31 cellular contexts compared by ENCODE assay signal in the genomic region with DNA sequence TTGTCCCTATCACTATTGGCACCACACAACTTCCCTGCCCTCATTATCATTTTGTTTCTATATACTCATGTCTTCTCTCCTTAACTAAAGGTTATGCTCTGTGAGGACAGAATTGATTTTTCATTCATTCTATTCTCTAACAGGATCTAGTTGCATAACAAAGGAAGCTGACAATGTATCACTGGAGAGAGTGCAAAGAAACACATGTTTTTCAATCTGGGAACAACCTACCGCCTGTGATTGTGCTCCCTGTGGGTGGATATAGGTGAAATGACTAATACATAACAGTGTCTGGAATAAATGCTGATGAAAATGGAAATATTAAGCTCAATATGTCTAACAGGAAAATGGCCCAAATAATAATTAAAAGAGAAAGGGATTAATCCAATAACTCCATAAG. TPM values are rescaled to one million over a fixed set of nuclear protein-coding genes. Genes with fewer than 3 reads are reported as not detected.
DNase-seq lines count a peak whose midpoint lies in the region; ATAC-seq, FAIRE-seq and TF ChIP-seq lines count a peak whose summit lies in the region.
"Had no signal": no experiment of that assay in that cellular context is flagged by ENCODE, and none has a peak within 500 bp of the region (broad histone marks: within the 10 kb centered on the region; RNA-seq: fewer than 3 reads in every experiment).

No MANE protein-coding gene starts in this region.

- no peak overlapping the region for H3K4me3 ChIP-seq in bronchial epithelial cell (ENCODE audit: low read depth, low read length)
- no peak overlapping the region for H3K4me3 ChIP-seq in foreskin fibroblast (ENCODE audit: low read depth in 1 of 2, low read length in 2 of 2)
- H3K4me3 ChIP-seq in subcutaneous abdominal adipose tissue (ENCODE audit: low read depth in 1 of 5, low read length in 5 of 5), result no peak overlapping the region
- H3K4me3 ChIP-seq: BLaER1 treated with 17β-estradiol and CSF1 and Interleukin-3, amounts not matched to agents 10 nM and 100 nM; colonic mucosa; PC-9; right atrium auricular region; stomach; thyroid gland had no signal

- H3K4me1 ChIP-seq in subcutaneous abdominal adipose tissue (ENCODE audit: control insufficient read depth in 5 of 5, insufficient read depth in 5 of 5, low read length in 5 of 5), result peaks cover 0 to 20% (median 4%) of the 10 kb centered on the region in 5 donors
- H3K4me1 ChIP-seq: BLaER1 treated with 17β-estradiol and CSF1 and Interleukin-3, amounts not matched to agents 10 nM and 100 nM; Caco-2; colonic mucosa; foreskin keratinocyte; right atrium auricular region; stomach; thyroid gland had no signal

- TF ChIP-seq CTCF in HFFc6 (IDR thresholded peaks at IDR 0.05) (no peak), bronchial epithelial cell (IDR thresholded peaks at IDR 0.05; ENCODE audit: insufficient read depth, low read length, severe bottlenecking) (no peak), foreskin fibroblast (IDR thresholded peaks at IDR 0.05; ENCODE audit: low read depth, low read length) (no peak)

- H3K4me1 Mint-ChIP-seq in HFFc6 (ENCODE audit: low read depth), result peaks cover 64% of the 10 kb centered on the region
- H3K4me1 Mint-ChIP-seq: brain, H9, nephron progenitor cell had no signal

- H3K27ac Mint-ChIP-seq in HFFc6, result peak overlapping the region; percentile 7
- H3K27ac Mint-ChIP-seq: activated CD4-positive, alpha-beta memory T cell treated with anti-CD3 and anti-CD28 coated beads for 36 hours; H9 had no signal

- H3K27me3 ChIP-seq in bronchial epithelial cell (ENCODE audit: control insufficient read depth, insufficient read depth, low read length) (no peaks in the 10 kb centered on the region), subcutaneous abdominal adipose tissue (ENCODE audit: control insufficient read depth in 5 of 5, insufficient read depth in 4 of 5, low read length in 5 of 5) (no peaks in the 10 kb centered on the region)
- H3K27me3 ChIP-seq: BLaER1 treated with 17β-estradiol and CSF1 and Interleukin-3, amounts not matched to agents 10 nM and 100 nM; colonic mucosa; foreskin keratinocyte; right atrium auricular region; stomach; thyroid gland had no signal

- peak overlapping the region; percentile 66 for H3K27ac ChIP-seq in subcutaneous abdominal adipose tissue (ENCODE audit: low read depth, low read length)
- H3K27ac ChIP-seq: BLaER1 treated with 17β-estradiol and CSF1 and Interleukin-3, amounts not matched to agents 10 nM and 100 nM; colonic mucosa; foreskin keratinocyte; PC-9; right atrium auricular region; stomach; thyroid gland had no signal

- no peaks in the 10 kb centered on the region for H3K9me3 Mint-ChIP-seq in HFFc6
- H3K9me3 Mint-ChIP-seq: activated CD4-positive, alpha-beta memory T cell treated with anti-CD3 and anti-CD28 coated beads for 36 hours; H9; nephron progenitor cell had no signal

- peaks cover 66% of the 10 kb centered on the region for H3K36me3 Mint-ChIP-seq in HFFc6 (ENCODE audit: low read depth)
- H3K36me3 Mint-ChIP-seq: activated CD4-positive, alpha-beta memory T cell treated with anti-CD3 and anti-CD28 coated beads for 36 hours had no signal

- peak overlapping the region in 1 of 5 donors; percentile 0 for H3K9ac ChIP-seq in subcutaneous abdominal adipose tissue (ENCODE audit: low read length in 5 of 5)
- H3K9ac ChIP-seq: BLaER1 treated with 17β-estradiol and CSF1 and Interleukin-3, amounts not matched to agents 10 nM and 100 nM had no signal

- FAIRE-seq in bronchial epithelial cell (lab: Jason Lieb, UNC), result no peak
- FAIRE-seq: G401.6 had no signal

- no peaks in the 10 kb centered on the region for H3K9me3 ChIP-seq in subcutaneous abdominal adipose tissue (ENCODE audit: control insufficient read depth in 5 of 5, low read length in 5 of 5)
- H3K9me3 ChIP-seq: BLaER1 treated with 17β-estradiol and CSF1 and Interleukin-3, amounts not matched to agents 10 nM and 100 nM; Caco-2; colonic mucosa; right atrium auricular region; stomach; thyroid gland had no signal

- no peak for ATAC-seq in HG02884 (IDR thresholded peaks at IDR 0.05; ENCODE audit: unreplicated experiment)
- ATAC-seq: activated CD4-positive, CD25-positive, alpha-beta regulatory T cell treated with anti-CD3 and anti-CD28 coated beads, Interleukin-2, amount 50 U/mL, for 24 hours; foreskin keratinocyte had no signal

- H3K36me3 ChIP-seq in bronchial epithelial cell (ENCODE audit: control insufficient read depth, insufficient read depth, low read length) (no peaks in the 10 kb centered on the region), subcutaneous abdominal adipose tissue (ENCODE audit: control insufficient read depth in 5 of 5, insufficient read depth in 5 of 5, low read length in 5 of 5) (peaks cover 14 to 32% (median 16%) of the 10 kb centered on the region in 5 donors)
- H3K36me3 ChIP-seq: BLaER1 treated with 17β-estradiol and CSF1 and Interleukin-3, amounts not matched to agents 10 nM and 100 nM; colonic mucosa; right atrium auricular region; thyroid gland had no signal

- peaks cover 4% of the 10 kb centered on the region; the same call in 1 of the 2 replicates for H3K27me3 Mint-ChIP-seq in HFFc6 (ENCODE audit: insufficient read depth)
- H3K27me3 Mint-ChIP-seq: brain had no signal

- no peak for DNase-seq in HFFc6
- DNase-seq in bronchial epithelial cell (ENCODE audit: low read depth), result peak; percentile 69
- DNase-seq in foreskin fibroblast, result peak; percentile 65 to 73
- no peak for DNase-seq in NCI-H2107 treated with DMSO at 0.1 percent for 48 hours (lab: John Stamatoyannopoulos, UW; ENCODE audit: unreplicated experiment)
- DNase-seq in NCI-H1930 (lab: John Stamatoyannopoulos, UW), result no peak
- DNase-seq: activated CD4-positive, alpha-beta memory T cell treated with anti-CD3 and anti-CD28 coated beads for 36 hours; activated naive CD4-positive, alpha-beta T cell treated with Interleukin-2 at 50 U/mL for 16 hours; Caco-2; colonic mucosa; DMS53; effector CD8-positive, alpha-beta T cell; H9; kidney glomerular epithelial cell; NCI-H1417 treated with DMSO at 0.1 percent for 48 hours; NCI-H2081; NCI-H345; nephron progenitor cell; PC-9; stimulated activated CD4-positive, alpha-beta T cell treated with anti-CD3 and anti-CD28 coated beads, Interleukin-12 subunit alpha, Interleukin-12 subunit beta, amount 100 ng/mL, for 4 hours; stimulated activated CD4-positive, alpha-beta T cell treated with anti-CD3 and anti-CD28 coated beads, Interleukin-4, amount 100 ng/mL, for 1 hour; stomach; T-helper 2 cell; thyroid gland had no signal

- H3K4me3 Mint-ChIP-seq in HFFc6, result peak overlapping the region; percentile 4; the same call in 1 of the 2 replicates
- H3K4me3 Mint-ChIP-seq: activated CD4-positive, alpha-beta memory T cell treated with anti-CD3 and anti-CD28 coated beads for 36 hours; brain; H9; nephron progenitor cell had no signal

RNA-seq across cellular contexts. Expression of a gene that starts 56.6 kb away (rescaled TPM):
- 100 to 1,000 TPM; 205 to 304 (median 227) TPM for total RNA-seq in HFFc6 (2021; fragmentation: NEBNext Ultra II Directional; extraction: Animal tissue kit (Norgen Biotek cat#: 25700))
- 6.4 and 11.3 TPM in 2 replicates for total RNA-seq in bronchial epithelial cell
- total RNA-seq: activated CD4-positive, alpha-beta memory T cell treated with anti-CD3 and anti-CD28 coated beads for 36 hours had no signal

Comparison
In these comparisons a context has a peak if more than half of its experiments do, and no peak if none do; other contexts are left out.
1. DNase-seq: peak in bronchial epithelial cell (single experiment) and foreskin fibroblast (2 of 2); none in HFFc6 (single experiment), NCI-H2107 treated with DMSO at 0.1 percent for 48 hours (single experiment) and NCI-H1930 (0 of 2).
2. RNA of a gene that starts 56.6 kb away (total RNA-seq): 205 to 304 TPM in HFFc6; 6.4 to 11.3 TPM in bronchial epithelial cell; every median in the first group is over 10 times any median in the second.